In genomic region chr9:129422843-129423700, GRCh38 we compare ENCODE assay signal across 12 cellular contexts.
DNase-seq lines count a peak whose midpoint lies in the region; ATAC-seq and TF ChIP-seq lines count a peak whose summit lies in the region.
"Had no signal": no experiment of that assay in that cellular context is flagged by ENCODE, and none has a peak within 500 bp of the region (broad histone marks: within the 10 kb centered on the region; RNA-seq: fewer than 3 reads in every experiment).

No MANE protein-coding gene starts in this region.

- peak overlapping the region; percentile 7 for H2AFZ ChIP-seq in smooth muscle cell (ENCODE audit: low read depth)

- no peak overlapping the region for H3K4me3 ChIP-seq in smooth muscle cell
- H3K4me3 ChIP-seq: breast epithelium, gastrocnemius medialis had no signal

- peak; percentile 54 for DNase-seq in activated CD8-positive, alpha-beta memory T cell treated with anti-CD3 and anti-CD28 coated beads, Interleukin-2, amount 10 ng/mL, durations not matched to agents 7 days and 5 days
- no peak for DNase-seq in activated CD8-positive, alpha-beta memory T cell treated with anti-CD3 and anti-CD28 coated beads, Interleukin-2, amount 50 U/mL, for 4 hours
- peak; percentile 59 for DNase-seq in activated CD8-positive, alpha-beta T cell treated with anti-CD3 and anti-CD28 coated beads for 36 hours
- DNase-seq in islet precursor cell, result peak; percentile 77
- no peak for DNase-seq in smooth muscle cell (lab: John Stamatoyannopoulos, UW; ENCODE audit: unreplicated experiment)
- DNase-seq in C1 segment of cervical spinal cord (lab: John Stamatoyannopoulos, UW), result no peak
- no peak for DNase-seq in NCI-H2171 treated with DMSO at 0.1 percent for 48 hours (lab: John Stamatoyannopoulos, UW)
- DNase-seq in foreskin melanocyte, result no peak
- DNase-seq: gastrocnemius medialis, NCI-H526 had no signal

- no peak overlapping the region for H3K4me3 Mint-ChIP-seq in activated CD8-positive, alpha-beta memory T cell treated with anti-CD3 and anti-CD28 coated beads, Interleukin-2, amount 10 ng/mL, durations not matched to agents 7 days and 5 days
- H3K4me3 Mint-ChIP-seq in activated CD8-positive, alpha-beta T cell treated with anti-CD3 and anti-CD28 coated beads for 36 hours, result no peak overlapping the region
- H3K4me3 Mint-ChIP-seq: memory B cell had no signal

- H3K27me3 ChIP-seq in smooth muscle cell (ENCODE audit: low read depth), result no peaks in the 10 kb centered on the region
- H3K27me3 ChIP-seq: breast epithelium, gastrocnemius medialis had no signal

- H3K27ac ChIP-seq in smooth muscle cell (ENCODE audit: low read depth), result no peak overlapping the region
- H3K27ac ChIP-seq: gastrocnemius medialis had no signal

- H3K36me3 Mint-ChIP-seq in activated CD8-positive, alpha-beta memory T cell treated with anti-CD3 and anti-CD28 coated beads, Interleukin-2, amount 10 ng/mL, durations not matched to agents 7 days and 5 days, result no peaks in the 10 kb centered on the region
- no peaks in the 10 kb centered on the region for H3K36me3 Mint-ChIP-seq in activated CD8-positive, alpha-beta T cell treated with anti-CD3 and anti-CD28 coated beads for 36 hours (ENCODE audit: low read depth)
- H3K36me3 Mint-ChIP-seq: memory B cell had no signal

- no peaks in the 10 kb centered on the region for H3K27me3 Mint-ChIP-seq in activated CD8-positive, alpha-beta memory T cell treated with anti-CD3 and anti-CD28 coated beads, Interleukin-2, amount 10 ng/mL, durations not matched to agents 7 days and 5 days
- H3K27me3 Mint-ChIP-seq in activated CD8-positive, alpha-beta T cell treated with anti-CD3 and anti-CD28 coated beads for 36 hours, result no peaks in the 10 kb centered on the region

- H3K4me1 ChIP-seq in smooth muscle cell (ENCODE audit: low read depth), result no peaks in the 10 kb centered on the region
- H3K4me1 ChIP-seq: breast epithelium, gastrocnemius medialis had no signal

- no peak overlapping the region for H3K27ac Mint-ChIP-seq in activated CD8-positive, alpha-beta memory T cell treated with anti-CD3 and anti-CD28 coated beads, Interleukin-2, amount 10 ng/mL, durations not matched to agents 7 days and 5 days
- H3K27ac Mint-ChIP-seq in activated CD8-positive, alpha-beta T cell treated with anti-CD3 and anti-CD28 coated beads for 36 hours, result peak overlapping the region; percentile 41
- H3K27ac Mint-ChIP-seq: memory B cell had no signal

- H3K9me3 ChIP-seq in smooth muscle cell (replicated peaks; ENCODE audit: low read depth), result no peaks in the 10 kb centered on the region
- H3K9me3 ChIP-seq: breast epithelium, gastrocnemius medialis had no signal

- 54% methylated on average over 15 of the region's 18 CpGs for WGBS in smooth muscle cell (ENCODE audit: low lambda C conversion rate)

- POLR2A ChIA-PET in activated CD8-positive, alpha-beta T cell treated with anti-CD3 and anti-CD28 coated beads for 36 hours (lab: Charles Lee), result interaction anchor here (0.6 to 0.8 kb wide), 2 partner anchors 72 to 150 kb away, joined by 3 read pairs; no protein-coding TSS in a partner anchor

- H4K20me1 ChIP-seq in smooth muscle cell (ENCODE audit: low read depth), result no peaks in the 10 kb centered on the region

- ATAC-seq in activated CD8-positive, alpha-beta memory T cell treated with anti-CD3 and anti-CD28 coated beads, Interleukin-2, amount 10 ng/mL, durations not matched to agents 7 days and 5 days, result peak; percentile 51
- peak; percentile 64 for ATAC-seq in activated CD8-positive, alpha-beta T cell treated with anti-CD3 and anti-CD28 coated beads for 36 hours
- ATAC-seq: gastrocnemius medialis had no signal

- TF ChIP-seq CTCF in activated CD8-positive, alpha-beta T cell treated with anti-CD3 and anti-CD28 coated beads for 36 hours (IDR thresholded peaks at IDR 0.05), result no peak
- TF ChIP-seq CTCF in smooth muscle cell (IDR thresholded peaks at IDR 0.05; ENCODE audit: borderline replicate concordance, insufficient read depth, poor library complexity, severe bottlenecking), result no peak

- CTCF ChIA-PET in activated CD8-positive, alpha-beta memory T cell treated with anti-CD3 and anti-CD28 coated beads, Interleukin-2, amount 10 ng/mL, durations not matched to agents 7 days and 5 days (lab: Charles Lee), result interaction anchor here (1.2 kb wide), 1 partner anchor 10 kb away, joined by 3 read pairs; no protein-coding TSS in a partner anchor
- CTCF ChIA-PET in activated CD8-positive, alpha-beta T cell treated with anti-CD3 and anti-CD28 coated beads for 36 hours (lab: Charles Lee), result interaction anchor here (1.0 kb wide), 1 partner anchor 249 kb away, joined by 3 read pairs; no protein-coding TSS in a partner anchor

- no peaks in the 10 kb centered on the region for H3K79me2 ChIP-seq in smooth muscle cell (ENCODE audit: low read depth)

- H3K4me1 Mint-ChIP-seq in activated CD8-positive, alpha-beta memory T cell treated with anti-CD3 and anti-CD28 coated beads, Interleukin-2, amount 10 ng/mL, durations not matched to agents 7 days and 5 days, result peaks cover 27% of the 10 kb centered on the region
- peaks cover 11% of the 10 kb centered on the region for H3K4me1 Mint-ChIP-seq in activated CD8-positive, alpha-beta T cell treated with anti-CD3 and anti-CD28 coated beads for 36 hours (ENCODE audit: low read depth)

- no peak overlapping the region for H3K4me2 ChIP-seq in smooth muscle cell

- no peak overlapping the region for H3K9ac ChIP-seq in smooth muscle cell (ENCODE audit: low read depth)

- H3F3A ChIP-seq in smooth muscle cell (ENCODE audit: low read depth), result no peaks in the 10 kb centered on the region

- no peaks in the 10 kb centered on the region for H3K36me3 ChIP-seq in smooth muscle cell (ENCODE audit: low read depth)
- H3K36me3 ChIP-seq: breast epithelium, gastrocnemius medialis had no signal

- H3K9me3 Mint-ChIP-seq in activated CD8-positive, alpha-beta memory T cell treated with anti-CD3 and anti-CD28 coated beads, Interleukin-2, amount 10 ng/mL, durations not matched to agents 7 days and 5 days (ENCODE audit: low read depth), result no peaks in the 10 kb centered on the region
- no peaks in the 10 kb centered on the region for H3K9me3 Mint-ChIP-seq in activated CD8-positive, alpha-beta T cell treated with anti-CD3 and anti-CD28 coated beads for 36 hours

- intact Hi-C loops in activated CD8-positive, alpha-beta T cell treated with anti-CD3 and anti-CD28 coated beads for 36 hours (cut with micrococcal nuclease), result no loop called here

Comparison
In these comparisons a context has a peak if more than half of its experiments do, and no peak if none do; other contexts are left out.
1. DNase-seq: peak in activated CD8-positive, alpha-beta memory T cell treated with anti-CD3 and anti-CD28 coated beads, Interleukin-2, amount 10 ng/mL, durations not matched to agents 7 days and 5 days (single experiment), activated CD8-positive, alpha-beta T cell treated with anti-CD3 and anti-CD28 coated beads for 36 hours (single experiment) and islet precursor cell (single experiment); none in activated CD8-positive, alpha-beta memory T cell treated with anti-CD3 and anti-CD28 coated beads, Interleukin-2, amount 50 U/mL, for 4 hours (single experiment), smooth muscle cell (single experiment), C1 segment of cervical spinal cord (0 of 14), NCI-H2171 treated with DMSO at 0.1 percent for 48 hours (single experiment) and foreskin melanocyte (single experiment).